In the genomic region with DNA sequence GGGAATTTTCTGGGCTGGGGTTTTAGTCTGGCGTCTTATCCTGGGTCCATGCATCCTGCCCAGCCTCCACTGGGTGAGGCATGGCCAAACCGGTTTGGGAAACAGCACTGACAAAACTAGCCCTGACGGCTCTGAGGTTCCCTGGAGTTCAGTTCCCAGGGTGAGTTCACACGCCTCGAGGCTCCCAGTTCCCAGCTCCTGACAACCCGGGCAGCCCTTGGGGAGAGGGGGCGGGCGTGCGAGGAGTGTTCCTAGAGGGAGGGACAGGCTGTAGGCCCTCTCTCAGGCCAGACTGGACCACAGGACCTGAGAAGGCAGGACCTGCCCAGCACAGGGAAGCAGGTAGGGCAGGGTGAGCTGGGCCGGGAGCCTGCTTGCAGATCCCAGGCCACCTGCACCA, we compare ENCODE assay signal across 1 cellular context.
TF ChIP-seq lines count a peak whose summit lies in the region.

No MANE protein-coding gene starts in this region.

TF ChIP-seq in IMR-90, 13 proteins besides CTCF, POLR2A, EP300 and RAD21:
- TF ChIP-seq CEBPB (IDR thresholded peaks at IDR 0.05; ENCODE audit: low read depth, low read length) (no peak), CHD1 (IDR thresholded peaks at IDR 0.05; ENCODE audit: low read depth, low read length) (no peak), MAFK (IDR thresholded peaks at IDR 0.05; ENCODE audit: low read depth, low read length) (no peak), NFE2L2 (IDR thresholded peaks at IDR 0.05; ENCODE audit: low read depth, low read length) (no peak), MXI1 (IDR thresholded peaks at IDR 0.05; ENCODE audit: borderline replicate concordance, low read depth, low read length) (no peak), BHLHE40 (IDR thresholded peaks at IDR 0.05; ENCODE audit: low read depth, low read length) (no peak), MAZ (IDR thresholded peaks at IDR 0.05; ENCODE audit: borderline replicate concordance, low read depth, low read length) (no peak), FOS (IDR thresholded peaks at IDR 0.05; ENCODE audit: low read depth, low read length) (no peak), RFX5 (IDR thresholded peaks at IDR 0.05; ENCODE audit: low read depth, low read length) (no peak), RCOR1 (IDR thresholded peaks at IDR 0.05; ENCODE audit: insufficient replicate concordance, low read length) (no peak), SMC3 (IDR thresholded peaks at IDR 0.05; ENCODE audit: low read depth, low read length) (no peak)
- TF ChIP-seq, protein P1, sequence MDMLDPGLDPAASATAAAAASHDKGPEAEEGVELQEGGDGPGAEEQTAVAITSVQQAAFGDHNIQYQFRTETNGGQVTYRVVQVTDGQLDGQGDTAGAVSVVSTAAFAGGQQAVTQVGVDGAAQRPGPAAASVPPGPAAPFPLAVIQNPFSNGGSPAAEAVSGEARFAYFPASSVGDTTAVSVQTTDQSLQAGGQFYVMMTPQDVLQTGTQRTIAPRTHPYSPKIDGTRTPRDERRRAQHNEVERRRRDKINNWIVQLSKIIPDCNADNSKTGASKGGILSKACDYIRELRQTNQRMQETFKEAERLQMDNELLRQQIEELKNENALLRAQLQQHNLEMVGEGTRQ (IDR thresholded peaks at IDR 0.05; ENCODE audit: low read depth, low read length), result no peak
- TF ChIP-seq, protein P2, sequence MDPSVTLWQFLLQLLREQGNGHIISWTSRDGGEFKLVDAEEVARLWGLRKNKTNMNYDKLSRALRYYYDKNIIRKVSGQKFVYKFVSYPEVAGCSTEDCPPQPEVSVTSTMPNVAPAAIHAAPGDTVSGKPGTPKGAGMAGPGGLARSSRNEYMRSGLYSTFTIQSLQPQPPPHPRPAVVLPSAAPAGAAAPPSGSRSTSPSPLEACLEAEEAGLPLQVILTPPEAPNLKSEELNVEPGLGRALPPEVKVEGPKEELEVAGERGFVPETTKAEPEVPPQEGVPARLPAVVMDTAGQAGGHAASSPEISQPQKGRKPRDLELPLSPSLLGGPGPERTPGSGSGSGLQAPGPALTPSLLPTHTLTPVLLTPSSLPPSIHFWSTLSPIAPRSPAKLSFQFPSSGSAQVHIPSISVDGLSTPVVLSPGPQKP (IDR thresholded peaks at IDR 0.05; ENCODE audit: borderline replicate concordance, low read depth, low read length), result no peak
TF ChIP-seq in IMR-90: peak in this region for 0.
